ENCODE assay signal across 2 cellular contexts in the genomic region with DNA sequence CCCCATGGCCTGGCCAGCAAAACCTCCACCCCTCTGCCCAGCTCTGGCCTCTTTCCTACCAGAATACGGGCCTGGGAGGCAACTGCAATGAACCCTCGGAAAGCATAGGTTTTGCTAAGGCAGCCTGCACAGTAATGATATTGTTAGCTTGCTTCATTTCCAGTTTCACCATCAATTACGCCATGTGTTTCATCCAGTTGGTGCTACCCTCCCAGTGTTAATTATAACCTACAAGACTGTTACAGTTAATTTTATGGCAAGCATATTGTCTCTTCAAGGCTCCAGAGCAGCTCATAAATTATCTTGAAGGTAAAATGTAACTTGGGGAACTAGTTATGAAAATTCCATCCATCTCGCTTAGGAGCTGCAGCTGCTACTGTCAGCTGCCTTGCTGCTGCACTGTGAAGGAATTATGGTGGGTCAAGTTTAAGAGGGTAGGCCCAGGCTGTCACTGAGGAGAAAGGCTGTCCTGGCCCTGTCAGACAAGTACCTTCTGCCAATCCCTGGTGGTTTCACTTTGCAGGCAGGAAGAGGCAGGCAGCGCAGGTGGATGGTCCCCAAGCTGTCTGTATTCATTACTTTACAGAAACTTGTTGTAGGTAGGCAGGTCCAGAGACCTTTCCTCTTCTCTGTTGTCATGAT.
TF ChIP-seq lines count a peak whose summit lies in the region.

No MANE protein-coding gene starts in this region.

TF ChIP-seq in HEK293, 187 proteins besides CTCF, POLR2A, EP300 and RAD21:
- TF ChIP-seq SP7 (tag by site-specific recombination; IDR thresholded peaks at IDR 0.05) = peak; percentile 97
- no peak for TF ChIP-seq ZNF514 (tag by site-specific recombination; IDR thresholded peaks at IDR 0.05)
TF ChIP-seq in HEK293: peak in this region for 1.

TF ChIP-seq in H1, 55 proteins besides CTCF, POLR2A, EP300 and RAD21:
- TF ChIP-seq TBP (IDR thresholded peaks at IDR 0.05; ENCODE audit: low read depth, low read length) = no peak
- TF ChIP-seq GABPA (IDR thresholded peaks at IDR 0.05; ENCODE audit: borderline replicate concordance, insufficient read depth, low read length) = no peak
- TF ChIP-seq CREB1 (IDR thresholded peaks at IDR 0.05) = no peak
- TF ChIP-seq, protein P1, sequence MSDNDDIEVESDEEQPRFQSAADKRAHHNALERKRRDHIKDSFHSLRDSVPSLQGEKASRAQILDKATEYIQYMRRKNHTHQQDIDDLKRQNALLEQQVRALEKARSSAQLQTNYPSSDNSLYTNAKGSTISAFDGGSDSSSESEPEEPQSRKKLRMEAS (IDR thresholded peaks at IDR 0.05) = no peak
- no peak for TF ChIP-seq MAFK (IDR thresholded peaks at IDR 0.05; ENCODE audit: low read depth, low read length)
- TF ChIP-seq, protein P2, sequence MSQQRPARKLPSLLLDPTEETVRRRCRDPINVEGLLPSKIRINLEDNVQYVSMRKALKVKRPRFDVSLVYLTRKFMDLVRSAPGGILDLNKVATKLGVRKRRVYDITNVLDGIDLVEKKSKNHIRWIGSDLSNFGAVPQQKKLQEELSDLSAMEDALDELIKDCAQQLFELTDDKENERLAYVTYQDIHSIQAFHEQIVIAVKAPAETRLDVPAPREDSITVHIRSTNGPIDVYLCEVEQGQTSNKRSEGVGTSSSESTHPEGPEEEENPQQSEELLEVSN (IDR thresholded peaks at IDR 0.05) = no peak
- TF ChIP-seq SIRT6 (IDR thresholded peaks at IDR 0.05; ENCODE audit: low read length) = no peak
- TF ChIP-seq, protein P3, sequence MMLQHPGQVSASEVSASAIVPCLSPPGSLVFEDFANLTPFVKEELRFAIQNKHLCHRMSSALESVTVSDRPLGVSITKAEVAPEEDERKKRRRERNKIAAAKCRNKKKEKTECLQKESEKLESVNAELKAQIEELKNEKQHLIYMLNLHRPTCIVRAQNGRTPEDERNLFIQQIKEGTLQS (IDR thresholded peaks at IDR 0.05; ENCODE audit: insufficient read depth, low read depth, low read length) = no peak
- no peak for TF ChIP-seq HDAC6 (IDR thresholded peaks at IDR 0.05; ENCODE audit: low read depth, low read length)
- no peak for TF ChIP-seq SIX5 (IDR thresholded peaks at IDR 0.05; ENCODE audit: low read depth, low read length)
- no peak for TF ChIP-seq CHD1 (IDR thresholded peaks at IDR 0.05; ENCODE audit: low read depth, low read length)
- TF ChIP-seq GTF2F1 (IDR thresholded peaks at IDR 0.05; ENCODE audit: borderline replicate concordance, low read depth, low read length) = no peak
- no peak for TF ChIP-seq KDM4A (IDR thresholded peaks at IDR 0.05; ENCODE audit: low read depth, low read length, severe bottlenecking)
- no peak for TF ChIP-seq TCF12 (IDR thresholded peaks at IDR 0.05; ENCODE audit: low read depth, low read length)
- TF ChIP-seq BACH1 (IDR thresholded peaks at IDR 0.05; ENCODE audit: low read length) = no peak
- no peak for TF ChIP-seq SUZ12 (IDR thresholded peaks at IDR 0.05; ENCODE audit: low read length)
- no peak for TF ChIP-seq NRF1 (IDR thresholded peaks at IDR 0.05; ENCODE audit: low read depth, low read length)
- no peak for TF ChIP-seq CBX8 (IDR thresholded peaks at IDR 0.05; ENCODE audit: borderline replicate concordance, low read depth, low read length)
- TF ChIP-seq, protein P4, sequence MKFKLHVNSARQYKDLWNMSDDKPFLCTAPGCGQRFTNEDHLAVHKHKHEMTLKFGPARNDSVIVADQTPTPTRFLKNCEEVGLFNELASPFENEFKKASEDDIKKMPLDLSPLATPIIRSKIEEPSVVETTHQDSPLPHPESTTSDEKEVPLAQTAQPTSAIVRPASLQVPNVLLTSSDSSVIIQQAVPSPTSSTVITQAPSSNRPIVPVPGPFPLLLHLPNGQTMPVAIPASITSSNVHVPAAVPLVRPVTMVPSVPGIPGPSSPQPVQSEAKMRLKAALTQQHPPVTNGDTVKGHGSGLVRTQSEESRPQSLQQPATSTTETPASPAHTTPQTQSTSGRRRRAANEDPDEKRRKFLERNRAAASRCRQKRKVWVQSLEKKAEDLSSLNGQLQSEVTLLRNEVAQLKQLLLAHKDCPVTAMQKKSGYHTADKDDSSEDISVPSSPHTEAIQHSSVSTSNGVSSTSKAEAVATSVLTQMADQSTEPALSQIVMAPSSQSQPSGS (IDR thresholded peaks at IDR 0.05; ENCODE audit: low read length) = no peak
- TF ChIP-seq POLR2AphosphoS5 (IDR thresholded peaks at IDR 0.05; ENCODE audit: low read depth, low read length) = no peak
